Comparison of ENCODE assay signal across 8 cellular contexts in the genomic region with DNA sequence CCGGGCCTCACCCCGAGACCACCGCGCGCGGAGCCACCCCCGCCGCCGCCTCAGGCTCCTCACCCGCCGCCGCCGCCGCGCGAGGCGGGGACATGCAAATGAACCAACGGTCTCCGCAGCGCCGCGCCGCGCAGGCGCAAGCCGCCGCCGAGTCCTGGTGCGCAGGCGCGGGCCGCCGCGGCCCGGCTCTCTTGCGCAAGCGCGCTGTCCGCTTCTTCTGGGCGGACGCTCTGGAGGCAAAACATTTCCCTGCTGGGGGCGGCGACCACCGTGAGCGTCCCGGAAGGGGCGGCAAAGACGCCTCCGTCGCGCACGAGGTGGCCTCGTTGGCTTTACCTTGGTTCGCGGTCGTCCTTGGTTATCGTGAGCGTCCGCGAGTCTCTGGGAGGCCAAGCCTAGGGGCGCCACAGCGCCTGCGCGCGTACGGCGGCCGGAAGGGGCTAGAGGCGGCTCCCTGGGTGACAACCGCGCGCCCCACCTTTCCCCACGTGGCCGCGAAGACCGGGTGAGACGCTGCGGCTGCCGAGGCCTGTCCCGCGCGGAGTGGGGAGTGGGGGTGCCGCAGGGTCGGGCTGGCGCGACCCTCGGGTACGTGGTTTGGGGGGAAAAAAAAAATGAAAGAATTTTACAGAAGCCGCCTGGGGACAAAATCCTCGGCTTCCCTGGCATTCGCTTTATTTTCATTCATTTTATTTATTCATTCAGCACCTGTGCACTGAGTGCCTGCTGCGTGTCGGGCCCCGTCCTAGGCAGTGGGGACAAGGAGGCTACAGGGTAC. TPM values are rescaled to one million over a fixed set of nuclear protein-coding genes. Genes with fewer than 3 reads are reported as not detected.
DNase-seq lines count a peak whose midpoint lies in the region; ATAC-seq and TF ChIP-seq lines count a peak whose summit lies in the region.

A gene (plus strand): TSS at position 178 of the 778 bp plus-strand sequence. CDS start 607 bp downstream, outside the sequence.
A gene (minus strand): TSS at position 92 of the 778 bp plus-strand sequence. CDS start 2,446 bp downstream, outside the sequence.

- H3K27me3 ChIP-seq in liver (ENCODE audit: control insufficient read depth in 4 of 4, insufficient read depth in 4 of 4, low read length in 3 of 4), result no peaks in the 10 kb centered on the region

- DNase-seq in C1 segment of cervical spinal cord (lab: John Stamatoyannopoulos, UW), result peak; percentile 29 to 99 (median 91)
- DNase-seq in NCI-H748 treated with DMSO at 0.1 percent for 48 hours (lab: John Stamatoyannopoulos, UW), result peak; percentile 65
- DNase-seq in activated CD4-positive, alpha-beta T cell treated with anti-CD3 and anti-CD28 coated beads, Interleukin-2, amount 50 U/mL, for 4 hours, result peak; percentile 76 to 80
- peak; percentile 92 for DNase-seq in dermis blood vessel endothelial cell
- DNase-seq in stimulated activated CD4-positive, alpha-beta T cell treated with anti-CD3 and anti-CD28 coated beads, Interleukin-2, amount 100 ng/mL, for 48 hours, result peak; percentile 83 to 84

- H3K4me3 ChIP-seq in liver (ENCODE audit: low read depth in 1 of 3, low read length in 3 of 3), result peak within 1 kb of the TSS; percentile 85 to 96 (median 91)

- peak within 1 kb of the TSS; percentile 66 to 70 for H3K9ac ChIP-seq in liver (ENCODE audit: low read depth in 1 of 2, low read length in 2 of 2)

- peak; percentile 71 for ATAC-seq in GM19372 (IDR thresholded peaks at IDR 0.05; ENCODE audit: low read depth, unreplicated experiment)
- ATAC-seq in HG03521 (IDR thresholded peaks at IDR 0.05; ENCODE audit: unreplicated experiment), result peak; percentile 71

- no peak for TF ChIP-seq RAD21 in liver (IDR thresholded peaks at IDR 0.05)

- peaks cover 0 to 10% (median 5%) of the 10 kb centered on the region in 4 donors for H3K36me3 ChIP-seq in liver (ENCODE audit: control insufficient read depth in 4 of 4, insufficient read depth in 3 of 4, low read depth in 1 of 4, low read length in 3 of 4)

- H3K27ac ChIP-seq in liver (ENCODE audit: low read depth in 1 of 2, low read length in 2 of 2), result peak within 1 kb of the TSS; percentile 80

- no peaks in the 10 kb centered on the region for H3K9me3 ChIP-seq in liver (ENCODE audit: control insufficient read depth in 4 of 4, low read length in 3 of 4)

- under 1% methylated on average over 94 of the region's 94 CpGs for WGBS in liver

- H3K4me1 ChIP-seq in liver (ENCODE audit: control insufficient read depth in 4 of 4, insufficient read depth in 4 of 4, low read length in 3 of 4), result peaks cover 2 to 23% (median 17%) of the 10 kb centered on the region in 4 donors

- no peak for TF ChIP-seq CTCF in liver (IDR thresholded peaks at IDR 0.05; ENCODE audit: low read depth, low read length, missing input control)

TF ChIP-seq in liver, 16 proteins besides CTCF, POLR2A, EP300 and RAD21:
- no peak for TF ChIP-seq FOXA1 (IDR thresholded peaks at IDR 0.05)
- TF ChIP-seq, protein P1, sequence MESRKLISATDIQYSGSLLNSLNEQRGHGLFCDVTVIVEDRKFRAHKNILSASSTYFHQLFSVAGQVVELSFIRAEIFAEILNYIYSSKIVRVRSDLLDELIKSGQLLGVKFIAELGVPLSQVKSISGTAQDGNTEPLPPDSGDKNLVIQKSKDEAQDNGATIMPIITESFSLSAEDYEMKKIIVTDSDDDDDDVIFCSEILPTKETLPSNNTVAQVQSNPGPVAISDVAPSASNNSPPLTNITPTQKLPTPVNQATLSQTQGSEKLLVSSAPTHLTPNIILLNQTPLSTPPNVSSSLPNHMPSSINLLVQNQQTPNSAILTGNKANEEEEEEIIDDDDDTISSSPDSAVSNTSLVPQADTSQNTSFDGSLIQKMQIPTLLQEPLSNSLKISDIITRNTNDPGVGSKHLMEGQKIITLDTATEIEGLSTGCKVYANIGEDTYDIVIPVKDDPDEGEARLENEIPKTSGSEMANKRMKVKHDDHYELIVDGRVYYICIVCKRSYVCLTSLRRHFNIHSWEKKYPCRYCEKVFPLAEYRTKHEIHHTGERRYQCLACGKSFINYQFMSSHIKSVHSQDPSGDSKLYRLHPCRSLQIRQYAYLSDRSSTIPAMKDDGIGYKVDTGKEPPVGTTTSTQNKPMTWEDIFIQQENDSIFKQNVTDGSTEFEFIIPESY (IDR thresholded peaks at IDR 0.05), result peak; percentile 37
- TF ChIP-seq, protein P2, sequence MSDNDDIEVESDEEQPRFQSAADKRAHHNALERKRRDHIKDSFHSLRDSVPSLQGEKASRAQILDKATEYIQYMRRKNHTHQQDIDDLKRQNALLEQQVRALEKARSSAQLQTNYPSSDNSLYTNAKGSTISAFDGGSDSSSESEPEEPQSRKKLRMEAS (IDR thresholded peaks at IDR 0.05), result peak; percentile 16
- TF ChIP-seq HNF4G (IDR thresholded peaks at IDR 0.05), result no peak
- TF ChIP-seq YY1 (IDR thresholded peaks at IDR 0.05), result peak; percentile 31
- peak; percentile 19 for TF ChIP-seq SP1 (IDR thresholded peaks at IDR 0.05)

RNA-seq across cellular contexts. Expression of the first gene that starts in this region (rescaled TPM):
- 50.2 and 72.1 TPM in 2 replicates for total RNA-seq in dermis blood vessel endothelial cell
- 10 to 100 TPM; 28.7 to 31.2 TPM for total RNA-seq in liver
- polyA plus RNA-seq in liver, result 10 to 100 TPM; 23.9 to 38.3 TPM

RNA-seq across cellular contexts. Expression of the second gene that starts in this region (rescaled TPM):
- total RNA-seq in dermis blood vessel endothelial cell (22.0 and 24.8 TPM in 2 replicates), liver (10 to 100 TPM; 18.7 to 29.0 TPM)
- polyA plus RNA-seq in liver, result 10 to 100 TPM in 1 of 2 donors, 1 to 10 TPM in 1; 9.6 to 19.7 TPM

Comparison
In these comparisons a context has a peak if more than half of its experiments do, and no peak if none do; other contexts are left out.
1. Peak in every context shown above with its lines: DNase-seq, ATAC-seq, H3K4me3 ChIP-seq and H3K27ac ChIP-seq.